ENCODE assay signal across 1 cellular context in genomic region chr16:74477226-74477625, GRCh38.
TF ChIP-seq lines count a peak whose summit lies in the region.

No MANE protein-coding gene starts in this region.

TF ChIP-seq in HepG2, 621 proteins besides CTCF, POLR2A, EP300 and RAD21:
- TF ChIP-seq ATF2 (CRISPR knock-in tag; IDR thresholded peaks at IDR 0.05) (peak; percentile 38; the same call in 1 of the 2 replicates), MED1 (CRISPR knock-in tag; IDR thresholded peaks at IDR 0.05) (no peak), ZNF333 (CRISPR knock-in tag; IDR thresholded peaks at IDR 0.05; ENCODE audit: borderline replicate concordance) (no peak), ZFX (CRISPR knock-in tag; IDR thresholded peaks at IDR 0.05; ENCODE audit: low read depth) (no peak), SAP130 (CRISPR knock-in tag; IDR thresholded peaks at IDR 0.05; ENCODE audit: low read depth) (0 out of 2 replicates have a peak, but pooled peaks have one; percentile 29), PAXIP1 (CRISPR knock-in tag; conservative IDR thresholded peaks at IDR 0.05) (peak; percentile 62), GFI1 (CRISPR knock-in tag; IDR thresholded peaks at IDR 0.05; ENCODE audit: borderline replicate concordance) (peak; percentile 48; the same call in 1 of the 2 replicates), RORA (CRISPR knock-in tag; IDR thresholded peaks at IDR 0.05) (no peak), SYNCRIP (IDR thresholded peaks at IDR 0.05; ENCODE audit: insufficient read depth, low read depth, low read length) (no peak), ZNF878 (CRISPR knock-in tag; IDR thresholded peaks at IDR 0.05) (no peak), HNF1A (IDR thresholded peaks at IDR 0.05; ENCODE audit: low read depth) (peak; percentile 70), HNF1A (CRISPR knock-in tag; IDR thresholded peaks at IDR 0.05; ENCODE audit: borderline replicate concordance) (peak; percentile 60; the same call in 1 of the 2 replicates), ZBTB21 (CRISPR knock-in tag; IDR thresholded peaks at IDR 0.05) (no peak), ZNF468 (CRISPR knock-in tag; IDR thresholded peaks at IDR 0.05) (no peak), SOX13 (IDR thresholded peaks at IDR 0.05) (no peak), SOX13 (CRISPR knock-in tag; conservative IDR thresholded peaks at IDR 0.05 in 1 of 2, IDR thresholded peaks at IDR 0.05 in 1 of 2) (peak in 1 of 2 experiments; percentile 27; a peak in 1 of 4 replicates), KDM5B (CRISPR knock-in tag; IDR thresholded peaks at IDR 0.05; ENCODE audit: borderline replicate concordance) (no peak), LCORL (IDR thresholded peaks at IDR 0.05) (no peak), LCORL (CRISPR knock-in tag; IDR thresholded peaks at IDR 0.05) (no peak), ZNF280D (CRISPR knock-in tag; IDR thresholded peaks at IDR 0.05) (no peak), ZNF234 (CRISPR knock-in tag; conservative IDR thresholded peaks at IDR 0.05) (no peak), SAFB2 (CRISPR knock-in tag; IDR thresholded peaks at IDR 0.05; ENCODE audit: borderline replicate concordance, low read depth) (no peak), ZNF101 (CRISPR knock-in tag; IDR thresholded peaks at IDR 0.05; ENCODE audit: borderline replicate concordance, low read depth) (no peak), MLXIP (CRISPR knock-in tag; IDR thresholded peaks at IDR 0.05; ENCODE audit: borderline replicate concordance) (no peak), SOX6 (IDR thresholded peaks at IDR 0.05) (no peak), SOX6 (CRISPR knock-in tag; IDR thresholded peaks at IDR 0.05) (peak; percentile 39; the same call in 1 of the 2 replicates), SMAD1 (CRISPR knock-in tag; IDR thresholded peaks at IDR 0.05; ENCODE audit: borderline replicate concordance, low read depth) (no peak), ZNF556 (CRISPR knock-in tag; IDR thresholded peaks at IDR 0.05; ENCODE audit: borderline replicate concordance) (no peak), HDAC1 (CRISPR knock-in tag; IDR thresholded peaks at IDR 0.05) (peak; percentile 31; the same call in 1 of the 2 replicates), CREBL2 (CRISPR knock-in tag; IDR thresholded peaks at IDR 0.05; ENCODE audit: borderline replicate concordance) (no peak), MED8 (CRISPR knock-in tag; IDR thresholded peaks at IDR 0.05; ENCODE audit: insufficient replicate concordance) (no peak), FOXP1 (IDR thresholded peaks at IDR 0.05) (no peak), FOXP1 (CRISPR knock-in tag; IDR thresholded peaks at IDR 0.05) (peak; percentile 31; the same call in 1 of the 2 replicates), ZBTB46 (CRISPR knock-in tag; IDR thresholded peaks at IDR 0.05; ENCODE audit: borderline replicate concordance) (no peak), SRF (IDR thresholded peaks at IDR 0.05; ENCODE audit: low read depth, low read length) (no peak), NCOA1 (CRISPR knock-in tag; IDR thresholded peaks at IDR 0.05) (no peak), ZBTB25 (CRISPR knock-in tag; IDR thresholded peaks at IDR 0.05) (no peak), SALL1 (CRISPR knock-in tag; IDR thresholded peaks at IDR 0.05) (peak; percentile 45; the same call in 1 of the 2 replicates), GPN1 (CRISPR knock-in tag; IDR thresholded peaks at IDR 0.05; ENCODE audit: borderline replicate concordance) (no peak), ZNF773 (CRISPR knock-in tag; IDR thresholded peaks at IDR 0.05; ENCODE audit: borderline replicate concordance) (no peak), SMAD9 (CRISPR knock-in tag; IDR thresholded peaks at IDR 0.05) (no peak)
- TF ChIP-seq, protein P1, sequence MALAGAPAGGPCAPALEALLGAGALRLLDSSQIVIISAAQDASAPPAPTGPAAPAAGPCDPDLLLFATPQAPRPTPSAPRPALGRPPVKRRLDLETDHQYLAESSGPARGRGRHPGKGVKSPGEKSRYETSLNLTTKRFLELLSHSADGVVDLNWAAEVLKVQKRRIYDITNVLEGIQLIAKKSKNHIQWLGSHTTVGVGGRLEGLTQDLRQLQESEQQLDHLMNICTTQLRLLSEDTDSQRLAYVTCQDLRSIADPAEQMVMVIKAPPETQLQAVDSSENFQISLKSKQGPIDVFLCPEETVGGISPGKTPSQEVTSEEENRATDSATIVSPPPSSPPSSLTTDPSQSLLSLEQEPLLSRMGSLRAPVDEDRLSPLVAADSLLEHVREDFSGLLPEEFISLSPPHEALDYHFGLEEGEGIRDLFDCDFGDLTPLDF (CRISPR knock-in tag; IDR thresholded peaks at IDR 0.05) = no peak
